9 cellular contexts compared by ENCODE assay signal in genomic region chr7:45921381-45921698, GRCh38. TPM values are rescaled to one million over a fixed set of nuclear protein-coding genes. Genes with fewer than 3 reads are reported as not detected.
DNase-seq lines count a peak whose midpoint lies in the region; ATAC-seq and TF ChIP-seq lines count a peak whose summit lies in the region.
"Had no signal": no experiment of that assay in that cellular context is flagged by ENCODE, and none has a peak within 500 bp of the region (broad histone marks: within the 10 kb centered on the region; RNA-seq: fewer than 3 reads in every experiment).

No MANE protein-coding gene starts in this region.

- intact Hi-C loops in sciatic nerve (cut with DNase I): loop anchor here (5.0 kb wide), 1 partner anchor 1261 kb away; no protein-coding TSS in a partner anchor

- no peak for TF ChIP-seq CTCF in VCaP (conservative IDR thresholded peaks at IDR 0.05)
- no peak for TF ChIP-seq CTCF in glutamatergic neuron (IDR thresholded peaks at IDR 0.05; ENCODE audit: partially characterized antibody, unreplicated experiment)

- H2AFZ ChIP-seq in GM23248: peak overlapping the region; percentile 49

- peaks cover 15% of the 10 kb centered on the region for H3K4me1 Mint-ChIP-seq in glutamatergic neuron (ENCODE audit: low read depth, unreplicated experiment)

- H3K9me2 ChIP-seq in GM23248 (ENCODE audit: insufficient read depth): no peaks in the 10 kb centered on the region

- peak overlapping the region; percentile 99 for H3K4me3 ChIP-seq in GM23248
- H3K4me3 ChIP-seq: SK-N-MC had no signal

- peak overlapping the region; percentile 96 for H3K9ac ChIP-seq in GM23248

- in situ Hi-C loops in GM23248 (cut with MboI): loop anchor here (5.0 to 25.0 kb wide), 4 partner anchors 431 to 1266 kb away; no protein-coding TSS in a partner anchor

- no peaks in the 10 kb centered on the region for H3K27me3 ChIP-seq in GM23248 (replicated peaks; ENCODE audit: insufficient read depth)

- peaks cover 14% of the 10 kb centered on the region for H3K27me3 Mint-ChIP-seq in glutamatergic neuron (ENCODE audit: unreplicated experiment)

- H3K9me3 Mint-ChIP-seq in glutamatergic neuron (ENCODE audit: unreplicated experiment): peaks cover 1% of the 10 kb centered on the region

- H3F3A ChIP-seq in GM23248 (ENCODE audit: insufficient read depth): peaks cover 74% of the 10 kb centered on the region

- H3K36me3 ChIP-seq in GM23248 (ENCODE audit: low read depth): peaks cover 41% of the 10 kb centered on the region

- peak; percentile 7 for ATAC-seq in sciatic nerve

- H3K27ac Mint-ChIP-seq in glutamatergic neuron (ENCODE audit: unreplicated experiment): no peak overlapping the region

- H4K20me1 ChIP-seq in GM23248 (ENCODE audit: insufficient read depth): peaks cover 17% of the 10 kb centered on the region

- no peaks in the 10 kb centered on the region for H3K36me3 Mint-ChIP-seq in glutamatergic neuron (ENCODE audit: unreplicated experiment)

- H3K4me3 Mint-ChIP-seq in glutamatergic neuron (ENCODE audit: unreplicated experiment): peak overlapping the region; percentile 88

- WGBS in GM23248 (ENCODE audit: low coverage in 1 of 2, low lambda C conversion rate in 2 of 2, missing lambda C conversion rate in 2 of 2), 2 experiments: 4% methylated on average over 11 to 30 of the region's 31 CpGs

- peaks cover 37% of the 10 kb centered on the region for H3K4me1 ChIP-seq in GM23248 (ENCODE audit: insufficient read depth)

- H3K79me2 ChIP-seq in GM23248 (ENCODE audit: insufficient read depth): peaks cover 46% of the 10 kb centered on the region

- H3K27ac ChIP-seq in GM23248 (peak overlapping the region; percentile 75), VCaP (peak overlapping the region; percentile 84)
- H3K27ac ChIP-seq: SK-N-MC had no signal

- H3K4me2 ChIP-seq in GM23248 (ENCODE audit: unreplicated experiment): peak overlapping the region; percentile 95

- DNase-seq in GM23248 (no peak), glutamatergic neuron (no peak), sciatic nerve (ENCODE audit: low spot score) (no peak), dedifferentiated amniotic fluid mesenchymal stem cell (ENCODE audit: extremely low spot score) (no peak), NCI-H2196 (lab: John Stamatoyannopoulos, UW; ENCODE audit: unreplicated experiment) (no peak), NCI-H524 treated with DMSO at 0.1 percent for 48 hours (lab: John Stamatoyannopoulos, UW) (no peak)
- DNase-seq in stimulated activated CD4-positive, alpha-beta T cell treated with anti-CD3 and anti-CD28 coated beads, Interleukin-1b, Interleukin-23, amount 100 ng/mL, for 48 hours: no peak

- H3K9me3 ChIP-seq in GM23248 (ENCODE audit: low read depth): no peaks in the 10 kb centered on the region

RNA-seq across cellular contexts. Expression of gene IGFBP3, which starts 0.3 kb away (rescaled TPM):
- total RNA-seq in GM23248 (2014; rRNA removed; shearing (Covaris generic)): 29,310 and 34,986 TPM in 2 replicates
- 17,437 and 17,601 TPM in 2 replicates for polyA plus RNA-seq in GM23248 (2016; fragmentation: Nextera tagmentation; extraction: Ambion mirVana)
- total RNA-seq in glutamatergic neuron (ENCODE audit: unreplicated experiment): 0.17 TPM
- 60.9 TPM for total RNA-seq in sciatic nerve

RNA-seq across cellular contexts. Expression of gene IGFBP1, which starts 33.1 kb away (rescaled TPM):
- total RNA-seq in GM23248 (2014; rRNA removed; shearing (Covaris generic)): 1.3 TPM in 1 of 2 replicates, not detected in the other
- polyA plus RNA-seq in GM23248 (2016; fragmentation: Nextera tagmentation; extraction: Ambion mirVana): 0.34 and 0.50 TPM in 2 replicates
- total RNA-seq in glutamatergic neuron (ENCODE audit: unreplicated experiment): not detected
- not detected for total RNA-seq in sciatic nerve

RNA-seq across cellular contexts. Expression of gene CCDC201, which starts 48.5 kb away (rescaled TPM):
- total RNA-seq in GM23248 (2014; rRNA removed; shearing (Covaris generic)): not detected in 2 replicates
- polyA plus RNA-seq in GM23248 (2016; fragmentation: Nextera tagmentation; extraction: Ambion mirVana): not detected in 2 replicates
- total RNA-seq in glutamatergic neuron (ENCODE audit: unreplicated experiment): not detected
- not detected for total RNA-seq in sciatic nerve

Comparison
In these comparisons a context has a peak if more than half of its experiments do, and no peak if none do; other contexts are left out.
1. RNA of gene IGFBP3, which starts 0.3 kb away (total RNA-seq): 29,310 to 34,986 TPM in GM23248; 60.9 TPM in sciatic nerve (single experiment) and 0.17 TPM in glutamatergic neuron (single experiment); every median in the first group is over 100 times any median in the second.